Comparison of ENCODE assay signal across 11 cellular contexts in genomic region chr14:34781242-34781641, GRCh38.
DNase-seq lines count a peak whose midpoint lies in the region; ATAC-seq and TF ChIP-seq lines count a peak whose summit lies in the region.
"Had no signal": no experiment of that assay in that cellular context is flagged by ENCODE, and none has a peak within 500 bp of the region (broad histone marks: within the 10 kb centered on the region; RNA-seq: fewer than 3 reads in every experiment).

No MANE protein-coding gene starts in this region.

- no peaks in the 10 kb centered on the region for H3K9me3 ChIP-seq in breast epithelium
- H3K9me3 ChIP-seq in skeletal muscle satellite cell (replicated peaks; ENCODE audit: low read length): no peaks in the 10 kb centered on the region
- H3K9me3 ChIP-seq: thoracic aorta had no signal

- H3K4me3 Mint-ChIP-seq in MCF 10A (ENCODE audit: unreplicated experiment): no peak overlapping the region
- no peak overlapping the region for H3K4me3 Mint-ChIP-seq in stimulated activated effector memory CD8-positive, alpha-beta T cell treated with anti-CD3 and anti-CD28 coated beads, Interleukin-12 subunit alpha, Interleukin-12 subunit beta, amount 100 ng/mL, for 72 hours

- no peak for TF ChIP-seq POLR2A in breast epithelium (IDR thresholded peaks at IDR 0.05)

- H3K36me3 ChIP-seq in breast epithelium (peaks cover 4% of the 10 kb centered on the region), skeletal muscle satellite cell (ENCODE audit: insufficient read depth, low read length) (peaks cover 40% of the 10 kb centered on the region)

- peaks cover 85% of the 10 kb centered on the region for H3K36me3 Mint-ChIP-seq in MCF 10A (ENCODE audit: insufficient read depth, unreplicated experiment)
- peaks cover 100% of the 10 kb centered on the region for H3K36me3 Mint-ChIP-seq in stimulated activated effector memory CD8-positive, alpha-beta T cell treated with anti-CD3 and anti-CD28 coated beads, Interleukin-12 subunit alpha, Interleukin-12 subunit beta, amount 100 ng/mL, for 72 hours

- H3K4me1 Mint-ChIP-seq in MCF 10A (ENCODE audit: insufficient read depth, unreplicated experiment): no peaks in the 10 kb centered on the region
- no peaks in the 10 kb centered on the region for H3K4me1 Mint-ChIP-seq in stimulated activated effector memory CD8-positive, alpha-beta T cell treated with anti-CD3 and anti-CD28 coated beads, Interleukin-12 subunit alpha, Interleukin-12 subunit beta, amount 100 ng/mL, for 72 hours

- H3K27ac Mint-ChIP-seq in MCF 10A (ENCODE audit: low read depth, unreplicated experiment): no peak overlapping the region
- no peak overlapping the region for H3K27ac Mint-ChIP-seq in stimulated activated effector memory CD8-positive, alpha-beta T cell treated with anti-CD3 and anti-CD28 coated beads, Interleukin-12 subunit alpha, Interleukin-12 subunit beta, amount 100 ng/mL, for 72 hours

- TF ChIP-seq CTCF in MCF 10A (IDR thresholded peaks at IDR 0.05; ENCODE audit: unreplicated experiment) (no peak), breast epithelium (IDR thresholded peaks at IDR 0.05) (no peak)

- H3K9ac ChIP-seq in skeletal muscle satellite cell (ENCODE audit: low read depth, low read length): peak overlapping the region; percentile 10

- CTCF ChIA-PET in MCF 10A (lab: Yijun Ruan, JAX): no interaction called here

- DNase-seq in MCF 10A (ENCODE audit: unreplicated experiment) (peak; percentile 46), breast epithelium (ENCODE audit: low spot score in 2 of 2) (no peak), RPMI7951 (ENCODE audit: low read depth) (peak; percentile 45), fibroblast of gingiva (ENCODE audit: low read depth) (peak; percentile 55), hippocampal formation (lab: John Stamatoyannopoulos, UW) (no peak)
- no peak for DNase-seq in stimulated activated effector memory CD8-positive, alpha-beta T cell treated with anti-CD3 and anti-CD28 coated beads, Interleukin-12 subunit alpha, Interleukin-12 subunit beta, amount 100 ng/mL, for 72 hours (ENCODE audit: low spot score in 2 of 2)
- DNase-seq: islet precursor cell, NCI-H2171 had no signal

- H3K4me1 ChIP-seq in breast epithelium: no peaks in the 10 kb centered on the region
- H3K4me1 ChIP-seq in skeletal muscle satellite cell (ENCODE audit: control insufficient read depth, insufficient read depth, low read length): peaks cover 24% of the 10 kb centered on the region

- intact Hi-C loops in MCF 10A (cut with micrococcal nuclease) (no loop called here), breast epithelium (cut with DNase I; ENCODE audit: low total_unique reads) (no loop called here)

- H3K4me3 ChIP-seq in breast epithelium (no peak overlapping the region), skeletal muscle satellite cell (ENCODE audit: low read length) (no peak overlapping the region)
- H3K4me3 ChIP-seq: thoracic aorta had no signal

- no TSS peak for BruUV-seq in MCF 10A (replicated peaks; lab: Mats Ljungman, UMichigan)

- no peak overlapping the region for H3K27ac ChIP-seq in breast epithelium
- H3K27ac ChIP-seq: thoracic aorta had no signal

- H3K27me3 Mint-ChIP-seq in MCF 10A (ENCODE audit: insufficient read depth, unreplicated experiment): no peaks in the 10 kb centered on the region

- peak overlapping the region; percentile 25 for H3K4me2 ChIP-seq in skeletal muscle satellite cell (ENCODE audit: low read length)

- POLR2A ChIA-PET in MCF 10A (lab: Yijun Ruan, JAX): no interaction called here

- ATAC-seq in stimulated activated effector memory CD8-positive, alpha-beta T cell treated with anti-CD3 and anti-CD28 coated beads, Interleukin-12 subunit alpha, Interleukin-12 subunit beta, amount 100 ng/mL, for 72 hours: no peak
- no peak for ATAC-seq in GM18867 (IDR thresholded peaks at IDR 0.05; ENCODE audit: unreplicated experiment)

- H3K9me3 Mint-ChIP-seq in MCF 10A (ENCODE audit: unreplicated experiment): no peaks in the 10 kb centered on the region
- H3K9me3 Mint-ChIP-seq in stimulated activated effector memory CD8-positive, alpha-beta T cell treated with anti-CD3 and anti-CD28 coated beads, Interleukin-12 subunit alpha, Interleukin-12 subunit beta, amount 100 ng/mL, for 72 hours: no peaks in the 10 kb centered on the region

- H3K27me3 ChIP-seq in breast epithelium: no peaks in the 10 kb centered on the region
- no peaks in the 10 kb centered on the region for H3K27me3 ChIP-seq in skeletal muscle satellite cell (ENCODE audit: control insufficient read depth, insufficient read depth, low read length)

Comparison
In these comparisons a context has a peak if more than half of its experiments do, and no peak if none do; other contexts are left out.
1. DNase-seq: peak in MCF 10A (single experiment), RPMI7951 (single experiment) and fibroblast of gingiva (single experiment); none in breast epithelium (0 of 2), hippocampal formation (0 of 2) and stimulated activated effector memory CD8-positive, alpha-beta T cell treated with anti-CD3 and anti-CD28 coated beads, Interleukin-12 subunit alpha, Interleukin-12 subunit beta, amount 100 ng/mL, for 72 hours (0 of 2).